Comparison of ENCODE assay signal across 8 cellular contexts in genomic region chr19:47284324-47284899, GRCh38. TPM values are rescaled to one million over a fixed set of nuclear protein-coding genes. Genes with fewer than 3 reads are reported as not detected.
DNase-seq lines count a peak whose midpoint lies in the region; ATAC-seq and TF ChIP-seq lines count a peak whose summit lies in the region.

No MANE protein-coding gene starts in this region.

- TF ChIP-seq POLR2A in gastrocnemius medialis (IDR thresholded peaks at IDR 0.05) = no peak

- TF ChIP-seq CTCF in Caco-2 (IDR thresholded peaks at IDR 0.05; ENCODE audit: insufficient read depth in 1 of 2, low read depth in 1 of 2, low read length in 1 of 2, severe bottlenecking in 1 of 2, unreplicated experiment in 1 of 2) = peak; percentile 66 to 83
- TF ChIP-seq CTCF in gastrocnemius medialis (IDR thresholded peaks at IDR 0.05 in 4 of 5, conservative IDR thresholded peaks at IDR 0.05 in 1 of 5) = peak; percentile 70 to 91 (median 80)

- intact Hi-C loops in Caco-2 (cut with micrococcal nuclease; ENCODE audit: unreplicated experiment) = loop anchor here (1.0 to 5.0 kb wide), 2 partner anchors 107 to 143 kb away; no protein-coding TSS in a partner anchor
- intact Hi-C loops in activated T-helper 1 cell treated with anti-CD3 and anti-CD28 coated beads, Interleukin-12 subunit alpha, Interleukin-12 subunit beta, Interleukin-2, Interleukin-4 antibody, amounts not matched to agents 30 ng/mL and 10 ng/mL and 1 ng/mL, durations not matched to agents 14 hours and 24 hours and 36 hours (cut with micrococcal nuclease) = loop anchor here (1.0 kb wide), 1 partner anchor 107 kb away; no protein-coding TSS in a partner anchor
- intact Hi-C loops in left ventricle myocardium superior (cut with micrococcal nuclease) = no loop called here
- intact Hi-C loops in gastrocnemius medialis (cut with DNase I; ENCODE audit: low total_unique reads) = no loop called here

- H3K27ac Mint-ChIP-seq in Caco-2 (ENCODE audit: unreplicated experiment) = no peak overlapping the region
- no peak overlapping the region for H3K27ac Mint-ChIP-seq in activated T-helper 1 cell treated with anti-CD3 and anti-CD28 coated beads, Interleukin-12 subunit alpha, Interleukin-12 subunit beta, Interleukin-2, Interleukin-4 antibody, amounts not matched to agents 30 ng/mL and 10 ng/mL and 1 ng/mL, durations not matched to agents 14 hours and 24 hours and 36 hours

- peak; percentile 15 for ATAC-seq in left ventricle myocardium superior
- ATAC-seq in gastrocnemius medialis = peak; percentile 33 to 47
- no peak for ATAC-seq in GM21723 (IDR thresholded peaks at IDR 0.05; ENCODE audit: unreplicated experiment)
- no peak for ATAC-seq in GM21529 (IDR thresholded peaks at IDR 0.05; ENCODE audit: unreplicated experiment)

- no peaks in the 10 kb centered on the region for H3K27me3 Mint-ChIP-seq in Caco-2 (ENCODE audit: insufficient read depth, unreplicated experiment)
- no peaks in the 10 kb centered on the region for H3K27me3 Mint-ChIP-seq in activated T-helper 1 cell treated with anti-CD3 and anti-CD28 coated beads, Interleukin-12 subunit alpha, Interleukin-12 subunit beta, Interleukin-2, Interleukin-4 antibody, amounts not matched to agents 30 ng/mL and 10 ng/mL and 1 ng/mL, durations not matched to agents 14 hours and 24 hours and 36 hours (ENCODE audit: insufficient read depth)

- H3K4me3 ChIP-seq in Caco-2 (ENCODE audit: low read depth, low read length) (no peak overlapping the region), H7 (ENCODE audit: insufficient read depth, low read depth, low read length) (no peak overlapping the region), gastrocnemius medialis (no peak overlapping the region)

- CTCF ChIA-PET in Caco-2 (lab: Charles Lee) = interaction anchor here (0.7 to 1.2 kb wide), 4 partner anchors 9 to 144 kb away, joined by 3 to 5 read pairs (median 4); partner anchors contain the start of gene CCDC9

- BruUV-seq in Caco-2 (replicated peaks; lab: Mats Ljungman, UMichigan) = no TSS peak

- H3K4me1 Mint-ChIP-seq in Caco-2 (ENCODE audit: low read depth, unreplicated experiment) = peaks cover 14% of the 10 kb centered on the region
- peaks cover 13% of the 10 kb centered on the region for H3K4me1 Mint-ChIP-seq in activated T-helper 1 cell treated with anti-CD3 and anti-CD28 coated beads, Interleukin-12 subunit alpha, Interleukin-12 subunit beta, Interleukin-2, Interleukin-4 antibody, amounts not matched to agents 30 ng/mL and 10 ng/mL and 1 ng/mL, durations not matched to agents 14 hours and 24 hours and 36 hours (ENCODE audit: low read depth)

- H3K36me3 ChIP-seq in Caco-2 (ENCODE audit: control insufficient read depth, insufficient read depth, low read length) (no peaks in the 10 kb centered on the region), H7 (replicated peaks; ENCODE audit: control insufficient read depth, insufficient read depth, low read length) (no peaks in the 10 kb centered on the region), gastrocnemius medialis (no peaks in the 10 kb centered on the region)

- in situ Hi-C loops in gastrocnemius medialis (cut with MboI; ENCODE audit: low sequenced_read_pairs in 4 of 4) = loop anchor here in 1 of 4 donors (25.0 kb wide), 1 partner anchor 453 kb away; the partner anchor contains the start of gene NOP53

- H3K27ac ChIP-seq in gastrocnemius medialis = no peak overlapping the region

- peaks cover 8% of the 10 kb centered on the region for H3K36me3 Mint-ChIP-seq in Caco-2 (ENCODE audit: insufficient read depth, unreplicated experiment)
- peaks cover 3% of the 10 kb centered on the region for H3K36me3 Mint-ChIP-seq in activated T-helper 1 cell treated with anti-CD3 and anti-CD28 coated beads, Interleukin-12 subunit alpha, Interleukin-12 subunit beta, Interleukin-2, Interleukin-4 antibody, amounts not matched to agents 30 ng/mL and 10 ng/mL and 1 ng/mL, durations not matched to agents 14 hours and 24 hours and 36 hours (ENCODE audit: low read depth)

- H3K4me1 ChIP-seq in Caco-2 (peaks cover 10% of the 10 kb centered on the region), gastrocnemius medialis (peaks cover 5 to 6% of the 10 kb centered on the region in 2 donors)

- POLR2A ChIA-PET in Caco-2 (lab: Charles Lee) = no interaction called here

- no peaks in the 10 kb centered on the region for H3K27me3 ChIP-seq in Caco-2 (replicated peaks; ENCODE audit: control insufficient read depth, insufficient read depth, low read length)
- no peaks in the 10 kb centered on the region for H3K27me3 ChIP-seq in H7 (ENCODE audit: control insufficient read depth, insufficient read depth, low read length)
- H3K27me3 ChIP-seq in gastrocnemius medialis = no peaks in the 10 kb centered on the region

- DNase-seq in Caco-2 (peak in 1 of 2 experiments; percentile 78), H7 (peak; percentile 64), NCI-H460 (ENCODE audit: extremely low read depth, low read depth) (peak; percentile 36), left ventricle myocardium superior (no peak), gastrocnemius medialis (no peak)
- DNase-seq in activated T-helper 1 cell treated with anti-CD3 and anti-CD28 coated beads, Interleukin-12 subunit alpha, Interleukin-12 subunit beta, Interleukin-2, Interleukin-4 antibody, amounts not matched to agents 30 ng/mL and 10 ng/mL and 1 ng/mL, durations not matched to agents 14 hours and 24 hours and 36 hours (ENCODE audit: low spot score) = peak; percentile 30

- no peaks in the 10 kb centered on the region for H3K9me3 Mint-ChIP-seq in Caco-2 (ENCODE audit: unreplicated experiment)
- no peaks in the 10 kb centered on the region for H3K9me3 Mint-ChIP-seq in activated T-helper 1 cell treated with anti-CD3 and anti-CD28 coated beads, Interleukin-12 subunit alpha, Interleukin-12 subunit beta, Interleukin-2, Interleukin-4 antibody, amounts not matched to agents 30 ng/mL and 10 ng/mL and 1 ng/mL, durations not matched to agents 14 hours and 24 hours and 36 hours

- H3K9me3 ChIP-seq in Caco-2 = no peaks in the 10 kb centered on the region
- H3K9me3 ChIP-seq in gastrocnemius medialis = no peaks in the 10 kb centered on the region

- no peak overlapping the region for H3K4me3 Mint-ChIP-seq in Caco-2 (ENCODE audit: unreplicated experiment)
- H3K4me3 Mint-ChIP-seq in activated T-helper 1 cell treated with anti-CD3 and anti-CD28 coated beads, Interleukin-12 subunit alpha, Interleukin-12 subunit beta, Interleukin-2, Interleukin-4 antibody, amounts not matched to agents 30 ng/mL and 10 ng/mL and 1 ng/mL, durations not matched to agents 14 hours and 24 hours and 36 hours = no peak overlapping the region

RNA-seq across cellular contexts. Expression of gene INAFM1, which starts 9.7 kb away (rescaled TPM):
- 10.1 and 10.4 TPM in 2 replicates for total RNA-seq in Caco-2 (2022)
- total RNA-seq in H7 (2014; rRNA removed; shearing (Covaris generic)) = 2.0 and 2.9 TPM in 2 replicates
- total RNA-seq in NCI-H460 (2014; rRNA removed; shearing (Covaris generic)) = 1.7 TPM in 2 replicates
- polyA plus RNA-seq in NCI-H460 (2014; cell fraction: nucleus; rRNA removed) = 1.9 and 3.3 TPM in 2 replicates
- 9.3 and 10.2 TPM in 2 replicates for total RNA-seq in activated T-helper 1 cell treated with anti-CD3 and anti-CD28 coated beads, Interleukin-12 subunit alpha, Interleukin-12 subunit beta, Interleukin-2, Interleukin-4 antibody, amounts not matched to agents 30 ng/mL and 10 ng/mL and 1 ng/mL, durations not matched to agents 14 hours and 24 hours and 36 hours
- 12.7 TPM for total RNA-seq in left ventricle myocardium superior
- 1 to 10 TPM; 3.9 to 8.5 (median 7.2) TPM for total RNA-seq in gastrocnemius medialis

RNA-seq across cellular contexts. Expression of gene C5AR1, which starts 25.2 kb away (rescaled TPM):
- total RNA-seq in Caco-2 (2022) = 0.48 and 1.3 TPM in 2 replicates
- total RNA-seq in H7 (2014; rRNA removed; shearing (Covaris generic)) = 0.17 TPM in 1 of 2 replicates, not detected in the other
- 7.1 and 8.0 TPM in 2 replicates for total RNA-seq in NCI-H460 (2014; rRNA removed; shearing (Covaris generic))
- polyA plus RNA-seq in NCI-H460 (2014; cell fraction: nucleus; rRNA removed) = 4.3 and 5.4 TPM in 2 replicates
- total RNA-seq in activated T-helper 1 cell treated with anti-CD3 and anti-CD28 coated beads, Interleukin-12 subunit alpha, Interleukin-12 subunit beta, Interleukin-2, Interleukin-4 antibody, amounts not matched to agents 30 ng/mL and 10 ng/mL and 1 ng/mL, durations not matched to agents 14 hours and 24 hours and 36 hours = 1.4 and 1.5 TPM in 2 replicates
- total RNA-seq in left ventricle myocardium superior = 5.3 TPM
- total RNA-seq in gastrocnemius medialis = 1 to 10 TPM in 3 of 4 donors, under 1 TPM in 1; 0.27 to 3.7 (median 2.1) TPM

RNA-seq across cellular contexts. Expression of gene CCDC9, which starts 28.1 kb away (rescaled TPM):
- total RNA-seq in Caco-2 (2022) (43.1 and 44.3 TPM in 2 replicates), left ventricle myocardium superior (19.2 TPM), gastrocnemius medialis (10 to 100 TPM; 13.1 to 22.7 (median 18.5) TPM)
- 10.9 and 14.0 TPM in 2 replicates for total RNA-seq in H7 (2014; rRNA removed; shearing (Covaris generic))
- 6.0 and 6.1 TPM in 2 replicates for total RNA-seq in NCI-H460 (2014; rRNA removed; shearing (Covaris generic))
- 9.7 and 14.5 TPM in 2 replicates for polyA plus RNA-seq in NCI-H460 (2014; cell fraction: nucleus; rRNA removed)
- 36.6 and 39.2 TPM in 2 replicates for total RNA-seq in activated T-helper 1 cell treated with anti-CD3 and anti-CD28 coated beads, Interleukin-12 subunit alpha, Interleukin-12 subunit beta, Interleukin-2, Interleukin-4 antibody, amounts not matched to agents 30 ng/mL and 10 ng/mL and 1 ng/mL, durations not matched to agents 14 hours and 24 hours and 36 hours

RNA-seq across cellular contexts. Expression of gene C5AR2, which starts 47.6 kb away (rescaled TPM):
- total RNA-seq in Caco-2 (2022) = not detected in 2 replicates
- 0.03 TPM in 1 of 2 replicates, not detected in the other for total RNA-seq in H7 (2014; rRNA removed; shearing (Covaris generic))
- 0.03 TPM in 1 of 2 replicates, not detected in the other for total RNA-seq in NCI-H460 (2014; rRNA removed; shearing (Covaris generic))
- 0.62 and 0.68 TPM in 2 replicates for polyA plus RNA-seq in NCI-H460 (2014; cell fraction: nucleus; rRNA removed)
- total RNA-seq in activated T-helper 1 cell treated with anti-CD3 and anti-CD28 coated beads, Interleukin-12 subunit alpha, Interleukin-12 subunit beta, Interleukin-2, Interleukin-4 antibody, amounts not matched to agents 30 ng/mL and 10 ng/mL and 1 ng/mL, durations not matched to agents 14 hours and 24 hours and 36 hours = not detected in 2 replicates
- total RNA-seq in left ventricle myocardium superior = 0.42 TPM
- under 1 TPM; 0.15 to 0.97 (median 0.32) TPM for total RNA-seq in gastrocnemius medialis

RNA-seq across cellular contexts. Expression of gene BBC3, which starts 53.4 kb away (rescaled TPM):
- total RNA-seq in Caco-2 (2022) (10.5 and 10.8 TPM in 2 replicates), left ventricle myocardium superior (5.1 TPM), gastrocnemius medialis (1 to 10 TPM; 3.4 to 7.6 (median 4.2) TPM)
- 13.4 and 20.7 TPM in 2 replicates for total RNA-seq in H7 (2014; rRNA removed; shearing (Covaris generic))
- 6.9 and 9.5 TPM in 2 replicates for total RNA-seq in NCI-H460 (2014; rRNA removed; shearing (Covaris generic))
- polyA plus RNA-seq in NCI-H460 (2014; cell fraction: nucleus; rRNA removed) = 9.6 and 10.5 TPM in 2 replicates
- 13.8 and 15.4 TPM in 2 replicates for total RNA-seq in activated T-helper 1 cell treated with anti-CD3 and anti-CD28 coated beads, Interleukin-12 subunit alpha, Interleukin-12 subunit beta, Interleukin-2, Interleukin-4 antibody, amounts not matched to agents 30 ng/mL and 10 ng/mL and 1 ng/mL, durations not matched to agents 14 hours and 24 hours and 36 hours

Comparison
In these comparisons a context has a peak if more than half of its experiments do, and no peak if none do; other contexts are left out.
1. DNase-seq: peak in H7 (single experiment), NCI-H460 (single experiment) and activated T-helper 1 cell treated with anti-CD3 and anti-CD28 coated beads, Interleukin-12 subunit alpha, Interleukin-12 subunit beta, Interleukin-2, Interleukin-4 antibody, amounts not matched to agents 30 ng/mL and 10 ng/mL and 1 ng/mL, durations not matched to agents 14 hours and 24 hours and 36 hours (single experiment); none in left ventricle myocardium superior (single experiment) and gastrocnemius medialis (0 of 2).
2. ATAC-seq: peak in left ventricle myocardium superior (single experiment) and gastrocnemius medialis (2 of 2); none in GM21723 (single experiment) and GM21529 (single experiment).
3. intact Hi-C loops: an anchor here in Caco-2 (1.0 to 5.0 kb wide) and activated T-helper 1 cell treated with anti-CD3 and anti-CD28 coated beads, Interleukin-12 subunit alpha, Interleukin-12 subunit beta, Interleukin-2, Interleukin-4 antibody, amounts not matched to agents 30 ng/mL and 10 ng/mL and 1 ng/mL, durations not matched to agents 14 hours and 24 hours and 36 hours (1.0 kb wide); none called in left ventricle myocardium superior and gastrocnemius medialis.